Comparison of ENCODE assay signal across 8 cellular contexts in the genomic region with DNA sequence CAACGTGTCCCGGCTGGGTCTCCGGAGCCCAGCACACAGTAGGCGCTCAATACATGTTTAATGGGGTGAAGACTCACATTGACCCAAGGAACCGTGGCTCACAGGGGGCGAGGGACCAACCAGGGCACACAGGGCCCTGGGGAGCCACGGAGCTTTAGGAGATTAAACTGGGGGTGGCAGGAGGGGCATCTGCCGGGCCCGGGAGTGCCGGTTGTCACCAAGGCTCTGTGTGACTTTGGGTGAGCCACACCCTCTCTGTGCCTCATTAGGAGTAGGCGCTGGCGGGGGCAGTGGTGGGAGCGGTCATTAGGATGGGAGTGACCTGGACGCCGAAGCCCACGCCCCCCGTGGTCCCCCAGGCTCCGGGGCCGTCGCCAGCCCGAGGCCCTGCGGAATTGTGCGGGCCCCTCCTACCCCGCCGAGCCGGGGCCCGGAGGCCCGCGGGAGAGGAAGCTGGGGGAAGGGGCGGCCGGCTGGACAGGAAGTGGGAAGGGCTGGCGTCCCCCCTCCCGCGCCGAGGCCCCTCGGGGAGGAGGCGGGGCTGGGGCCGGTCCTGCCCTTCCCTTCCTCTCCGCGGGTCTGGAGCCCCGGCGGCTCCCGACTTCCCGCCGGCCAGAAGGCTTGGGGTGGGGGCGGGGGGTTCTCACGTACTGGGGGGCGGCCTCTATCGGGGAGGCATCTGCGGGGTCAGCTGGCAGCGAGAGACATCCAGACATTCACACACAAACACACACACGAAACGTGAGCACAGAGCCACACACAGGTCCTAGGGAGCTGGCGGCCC. TPM values are rescaled to one million over a fixed set of nuclear protein-coding genes. Genes with fewer than 3 reads are reported as not detected.
DNase-seq lines count a peak whose midpoint lies in the region; ATAC-seq, FAIRE-seq and TF ChIP-seq lines count a peak whose summit lies in the region.

No MANE protein-coding gene starts in this region.

- peak overlapping the region; percentile 98 for H3K18ac ChIP-seq in neuronal stem cell (ENCODE audit: low read length)

- no peak for TF ChIP-seq POLR2A in GM12892 (IDR thresholded peaks at IDR 0.05; ENCODE audit: low read depth, low read length)

- peak overlapping the region; percentile 74 for H3K4me3 Mint-ChIP-seq in activated naive CD4-positive, alpha-beta T cell treated with anti-CD3 and anti-CD28 coated beads, Interleukin-2, amount 10 ng/mL, durations not matched to agents 7 days and 5 days
- H3K4me3 Mint-ChIP-seq in glutamatergic neuron (ENCODE audit: unreplicated experiment), result peak overlapping the region; percentile 79

- H2BK12ac ChIP-seq in neuronal stem cell (ENCODE audit: low read length), result peak overlapping the region; percentile 100

- H3K4me2 ChIP-seq in neuronal stem cell (ENCODE audit: insufficient read depth, low read length, poor library complexity, severe bottlenecking), result peak overlapping the region; percentile 60

- H2AFZ ChIP-seq in neuronal stem cell (ENCODE audit: low read length), result peak overlapping the region; percentile 88

- CTCF ChIA-PET in activated naive CD4-positive, alpha-beta T cell treated with anti-CD3 and anti-CD28 coated beads, Interleukin-2, amount 10 ng/mL, durations not matched to agents 7 days and 5 days (lab: Charles Lee), result interaction anchor here (1.0 to 3.9 kb wide), 4 partner anchors 28 to 240 kb away, joined by 3 to 22 read pairs (median 4); no protein-coding TSS in a partner anchor

- no peak for TF ChIP-seq CTCF in glutamatergic neuron (IDR thresholded peaks at IDR 0.05; ENCODE audit: partially characterized antibody, unreplicated experiment)

- peak; percentile 69 to 76 for DNase-seq in AML-193 (lab: John Stamatoyannopoulos, UW)
- no peak for DNase-seq in GM12892 (ENCODE audit: insufficient read length)
- DNase-seq in NCI-H69 (lab: John Stamatoyannopoulos, UW), result peak; percentile 97
- peak; percentile 62 for DNase-seq in activated naive CD4-positive, alpha-beta T cell treated with anti-CD3 and anti-CD28 coated beads, Interleukin-2, amount 10 ng/mL, durations not matched to agents 7 days and 5 days
- peak; percentile 84 for DNase-seq in glutamatergic neuron
- peak; percentile 67 for DNase-seq in neuronal stem cell (ENCODE audit: low spot score)
- no peak for DNase-seq in activated gamma-delta T cell (lab: John Stamatoyannopoulos, UW)

- peak overlapping the region; percentile 82 for H3K9ac ChIP-seq in neuronal stem cell (ENCODE audit: low read depth, low read length, poor library complexity)

- peaks cover 0 to 20% (median 0%) of the 10 kb centered on the region in 3 experiments for H3K27me3 ChIP-seq in neuronal stem cell (ENCODE audit: control insufficient read depth in 3 of 3, insufficient read depth in 3 of 3, low read depth in 1 of 3, low read length in 3 of 3)

- H3K4me3 ChIP-seq in neuronal stem cell (ENCODE audit: low read length in 2 of 2), result peak overlapping the region; percentile 43 to 69

- peaks cover 0 to 3% of the 10 kb centered on the region in 2 donors for H3K36me3 ChIP-seq in neuronal stem cell (replicated peaks in 1 of 2; ENCODE audit: control insufficient read depth in 2 of 2, insufficient read depth in 2 of 2, low read length in 2 of 2)

- H3K27me3 Mint-ChIP-seq in activated naive CD4-positive, alpha-beta T cell treated with anti-CD3 and anti-CD28 coated beads, Interleukin-2, amount 10 ng/mL, durations not matched to agents 7 days and 5 days, result peaks cover 59% of the 10 kb centered on the region
- H3K27me3 Mint-ChIP-seq in glutamatergic neuron (ENCODE audit: unreplicated experiment), result peaks cover 11% of the 10 kb centered on the region

- no peak overlapping the region for H3K14ac ChIP-seq in neuronal stem cell (ENCODE audit: low read length)

- H3K9me3 Mint-ChIP-seq in activated naive CD4-positive, alpha-beta T cell treated with anti-CD3 and anti-CD28 coated beads, Interleukin-2, amount 10 ng/mL, durations not matched to agents 7 days and 5 days, result no peaks in the 10 kb centered on the region
- H3K9me3 Mint-ChIP-seq in glutamatergic neuron (ENCODE audit: unreplicated experiment), result peaks cover 16% of the 10 kb centered on the region

- peak overlapping the region; percentile 50 for H3K27ac ChIP-seq in neuronal stem cell (replicated peaks; ENCODE audit: low read length)

- H3K23ac ChIP-seq in neuronal stem cell (ENCODE audit: low read depth, low read length, poor library complexity), result peak overlapping the region; percentile 94

- peaks cover 74% of the 10 kb centered on the region for H3K4me1 Mint-ChIP-seq in activated naive CD4-positive, alpha-beta T cell treated with anti-CD3 and anti-CD28 coated beads, Interleukin-2, amount 10 ng/mL, durations not matched to agents 7 days and 5 days
- H3K4me1 Mint-ChIP-seq in glutamatergic neuron (ENCODE audit: low read depth, unreplicated experiment), result peaks cover 22% of the 10 kb centered on the region

- H3K36me3 Mint-ChIP-seq in activated naive CD4-positive, alpha-beta T cell treated with anti-CD3 and anti-CD28 coated beads, Interleukin-2, amount 10 ng/mL, durations not matched to agents 7 days and 5 days, result peaks cover 5% of the 10 kb centered on the region
- no peaks in the 10 kb centered on the region for H3K36me3 Mint-ChIP-seq in glutamatergic neuron (ENCODE audit: unreplicated experiment)

- peak overlapping the region; percentile 29 for H2BK120ac ChIP-seq in neuronal stem cell (ENCODE audit: low read depth, low read length)

- no peak for ATAC-seq in GM21576 (IDR thresholded peaks at IDR 0.05; ENCODE audit: unreplicated experiment)

- WGBS in neuronal stem cell (ENCODE audit: extremely low coverage in 2 of 2, insufficient read length in 2 of 2, insufficient replicate concordance in 1 of 2), 2 donors, result no CpG with 5 or more reads among the region's 54 CpGs

- H2BK15ac ChIP-seq in neuronal stem cell (ENCODE audit: low read length), result peak overlapping the region; percentile 98

- H3K4ac ChIP-seq in neuronal stem cell (ENCODE audit: low read length), result peak overlapping the region; percentile 69

- H4K8ac ChIP-seq in neuronal stem cell (ENCODE audit: low read depth, low read length), result no peak overlapping the region

- H3K27ac Mint-ChIP-seq in activated naive CD4-positive, alpha-beta T cell treated with anti-CD3 and anti-CD28 coated beads, Interleukin-2, amount 10 ng/mL, durations not matched to agents 7 days and 5 days, result peak overlapping the region; percentile 91
- H3K27ac Mint-ChIP-seq in glutamatergic neuron (ENCODE audit: unreplicated experiment), result peak overlapping the region; percentile 92

- H2BK5ac ChIP-seq in neuronal stem cell (ENCODE audit: low read length), result peak overlapping the region; percentile 89

- H3K79me1 ChIP-seq in neuronal stem cell (ENCODE audit: low read depth, low read length), result peaks cover 7% of the 10 kb centered on the region

- peak overlapping the region; percentile 100 for H2AK5ac ChIP-seq in neuronal stem cell (ENCODE audit: low read depth, low read length)

- peaks cover 27 to 56% of the 10 kb centered on the region in 2 donors for H3K4me1 ChIP-seq in neuronal stem cell (ENCODE audit: control insufficient read depth in 2 of 2, insufficient read depth in 1 of 2, low read depth in 1 of 2, low read length in 2 of 2)

- peaks cover 0 to 2% of the 10 kb centered on the region in 2 donors for H3K9me3 ChIP-seq in neuronal stem cell (replicated peaks in 1 of 2; ENCODE audit: control insufficient read depth in 2 of 2, insufficient read depth in 1 of 2, low read depth in 1 of 2, low read length in 2 of 2)

- FAIRE-seq in GM12892 (lab: Jason Lieb, UNC), result peak; percentile 80

- H4K91ac ChIP-seq in neuronal stem cell (ENCODE audit: low read depth, low read length, poor library complexity), result peak overlapping the region; percentile 38

RNA-seq across cellular contexts. Expression of gene SSBP4, which starts 1.8 kb away (rescaled TPM):
- polyA plus RNA-seq in GM12892 (2012; ENCODE audit: missing spikeins), result 24.2 TPM
- total RNA-seq in glutamatergic neuron (ENCODE audit: unreplicated experiment), result 177 TPM
- 66.8 TPM for polyA plus RNA-seq in neuronal stem cell (2013, experiment 1 of 2)
- polyA plus RNA-seq in neuronal stem cell (2013, experiment 2 of 2), result 64.3 TPM

RNA-seq across cellular contexts. Expression of gene LRRC25, which starts 20.0 kb away (rescaled TPM):
- 1.1 TPM for polyA plus RNA-seq in GM12892 (2012; ENCODE audit: missing spikeins)
- not detected for total RNA-seq in glutamatergic neuron (ENCODE audit: unreplicated experiment)
- polyA plus RNA-seq in neuronal stem cell (2013, experiment 1 of 2), result 0.18 TPM
- 0.10 TPM for polyA plus RNA-seq in neuronal stem cell (2013, experiment 2 of 2)

RNA-seq across cellular contexts. Expression of gene ISYNA1, which starts 20.5 kb away (rescaled TPM):
- polyA plus RNA-seq in GM12892 (2012; ENCODE audit: missing spikeins), result 9.3 TPM
- 111 TPM for total RNA-seq in glutamatergic neuron (ENCODE audit: unreplicated experiment)
- 318 TPM for polyA plus RNA-seq in neuronal stem cell (2013, experiment 1 of 2)
- 304 TPM for polyA plus RNA-seq in neuronal stem cell (2013, experiment 2 of 2)

RNA-seq across cellular contexts. Expression of gene GDF15, which starts 31.5 kb away (rescaled TPM):
- 1.6 TPM for polyA plus RNA-seq in GM12892 (2012; ENCODE audit: missing spikeins)
- 8.9 TPM for total RNA-seq in glutamatergic neuron (ENCODE audit: unreplicated experiment)
- 5.3 TPM for polyA plus RNA-seq in neuronal stem cell (2013, experiment 1 of 2)
- 5.1 TPM for polyA plus RNA-seq in neuronal stem cell (2013, experiment 2 of 2)

Comparison
In these comparisons a context has a peak if more than half of its experiments do, and no peak if none do; other contexts are left out.
1. DNase-seq: peak in AML-193 (2 of 2), NCI-H69 (single experiment), activated naive CD4-positive, alpha-beta T cell treated with anti-CD3 and anti-CD28 coated beads, Interleukin-2, amount 10 ng/mL, durations not matched to agents 7 days and 5 days (single experiment), glutamatergic neuron (single experiment) and neuronal stem cell (single experiment); none in GM12892 (single experiment) and activated gamma-delta T cell (single experiment).